ENCODE assay signal across 8 cellular contexts in genomic region chr4:74376888-74377483, GRCh38. TPM values are rescaled to one million over a fixed set of nuclear protein-coding genes. Genes with fewer than 3 reads are reported as not detected.
DNase-seq lines count a peak whose midpoint lies in the region; ATAC-seq and TF ChIP-seq lines count a peak whose summit lies in the region.

No MANE protein-coding gene starts in this region.

- no peaks in the 10 kb centered on the region for H3K36me3 ChIP-seq in MM.1S (replicated peaks; ENCODE audit: insufficient read depth, low read length)
- H3K36me3 ChIP-seq in hepatocyte (replicated peaks; ENCODE audit: insufficient read depth, low read depth) = no peaks in the 10 kb centered on the region
- no peaks in the 10 kb centered on the region for H3K36me3 ChIP-seq in suprapubic skin

- no peaks in the 10 kb centered on the region for H3K79me2 ChIP-seq in MM.1S (ENCODE audit: low read length)
- H3K79me2 ChIP-seq in hepatocyte = no peaks in the 10 kb centered on the region

- 60% methylated on average over 4 of the region's 4 CpGs for WGBS in hepatocyte (ENCODE audit: low lambda C conversion rate, missing lambda C conversion rate)
- WGBS in suprapubic skin = 55% methylated on average over 4 of the region's 4 CpGs

- no peak overlapping the region for H3K9ac ChIP-seq in MM.1S (ENCODE audit: low read length)

- TF ChIP-seq CTCF in MM.1S (IDR thresholded peaks at IDR 0.05; ENCODE audit: low read length) (peak; percentile 68), hepatocyte (IDR thresholded peaks at IDR 0.05; ENCODE audit: poor library complexity) (peak; percentile 74), suprapubic skin (IDR thresholded peaks at IDR 0.05) (peak; percentile 33 to 47)

- no peak overlapping the region for H3K4me3 ChIP-seq in MM.1S (ENCODE audit: low read length)
- no peak overlapping the region for H3K4me3 ChIP-seq in hepatocyte
- H3K4me3 ChIP-seq in suprapubic skin = no peak overlapping the region

- no peak for TF ChIP-seq POLR2A in suprapubic skin (IDR thresholded peaks at IDR 0.05)

- H3K4me1 ChIP-seq in MM.1S (ENCODE audit: low read length) (no peaks in the 10 kb centered on the region), hepatocyte (ENCODE audit: insufficient read depth) (no peaks in the 10 kb centered on the region), suprapubic skin (peaks cover 5% of the 10 kb centered on the region)

- H3K4me2 ChIP-seq in MM.1S (ENCODE audit: low read depth, low read length) = no peak overlapping the region
- H3K4me2 ChIP-seq in hepatocyte = peak overlapping the region; percentile 19

- peak; percentile 55 for DNase-seq in CD1c-positive myeloid dendritic cell (ENCODE audit: extremely low spot score)
- DNase-seq in MM.1S = peak; percentile 58
- DNase-seq in amniotic stem cell (lab: John Stamatoyannopoulos, UW) = peak; percentile 46
- DNase-seq in hepatocyte (ENCODE audit: low spot score) = peak; percentile 66
- no peak for DNase-seq in suprapubic skin (ENCODE audit: low spot score in 2 of 2)
- DNase-seq in NCI-H1930 (lab: John Stamatoyannopoulos, UW) = no peak
- no peak for DNase-seq in activated gamma-delta T cell (lab: John Stamatoyannopoulos, UW)

- H3K27me3 ChIP-seq in MM.1S (replicated peaks; ENCODE audit: insufficient read depth, low read length) (no peaks in the 10 kb centered on the region), hepatocyte (no peaks in the 10 kb centered on the region), suprapubic skin (no peaks in the 10 kb centered on the region)

- peak; percentile 74 for ATAC-seq in GM19463 (IDR thresholded peaks at IDR 0.05; ENCODE audit: unreplicated experiment)

- no peak overlapping the region for H3K27ac ChIP-seq in MM.1S (ENCODE audit: low read length)
- peak overlapping the region; percentile 85 for H3K27ac ChIP-seq in hepatocyte
- no peak overlapping the region for H3K27ac ChIP-seq in suprapubic skin

- H3K9me2 ChIP-seq in MM.1S (replicated peaks; ENCODE audit: insufficient read depth, low read length) = no peaks in the 10 kb centered on the region
- no peaks in the 10 kb centered on the region for H3K9me2 ChIP-seq in hepatocyte (replicated peaks; ENCODE audit: insufficient read depth)

- H4K20me1 ChIP-seq in MM.1S (ENCODE audit: insufficient read depth, low read length) (no peaks in the 10 kb centered on the region), hepatocyte (ENCODE audit: insufficient read depth, poor library complexity, severe bottlenecking) (no peaks in the 10 kb centered on the region)

- H3K9me3 ChIP-seq in MM.1S (replicated peaks; ENCODE audit: insufficient read depth, low read length) (no peaks in the 10 kb centered on the region), hepatocyte (ENCODE audit: low read depth) (no peaks in the 10 kb centered on the region), suprapubic skin (no peaks in the 10 kb centered on the region)

- H2AFZ ChIP-seq in MM.1S (ENCODE audit: low read length) (no peak overlapping the region), hepatocyte (no peak overlapping the region)

- H3F3A ChIP-seq in MM.1S (ENCODE audit: insufficient read depth, low read length) = no peaks in the 10 kb centered on the region

- no peak for TF ChIP-seq EP300 in suprapubic skin (IDR thresholded peaks at IDR 0.05)

RNA-seq across cellular contexts. Expression of gene EREG, which starts 12.0 kb away (rescaled TPM):
- 18.9 and 28.3 TPM in 2 replicates for total RNA-seq in hepatocyte
- polyA plus RNA-seq in hepatocyte = 4.5 and 5.7 TPM in 2 replicates
- 10 to 100 TPM in 2 of 4 donors, 1 to 10 TPM in 2; 9.4 to 63.8 (median 31.6) TPM for total RNA-seq in suprapubic skin

Comparison
In these comparisons a context has a peak if more than half of its experiments do, and no peak if none do; other contexts are left out.
1. DNase-seq: peak in CD1c-positive myeloid dendritic cell (single experiment), MM.1S (single experiment), amniotic stem cell (single experiment) and hepatocyte (single experiment); none in suprapubic skin (0 of 2), NCI-H1930 (0 of 2) and activated gamma-delta T cell (single experiment).
2. Peak in every context shown above with its lines, with median percentiles within 50 percentile points of each other: CTCF ChIP-seq.